Comparison of ENCODE assay signal across 25 cellular contexts in genomic region chr3:47747558-47747957, GRCh38.
"Had no signal": no experiment of that assay in that cellular context is flagged by ENCODE, and none has a peak within 500 bp of the region (broad histone marks: within the 10 kb centered on the region; RNA-seq: fewer than 3 reads in every experiment).

No MANE protein-coding gene starts in this region.

- H2AFZ ChIP-seq: hepatocyte, parathyroid adenoma had no signal

- H3K27me3 Mint-ChIP-seq: naive B cell; stimulated activated memory B cell treated with anti-CD40 and anti-IgM and Interleukin-4, amounts not matched to agents 10 μg/mL and 1 μg/mL and 100 μg/mL, for 72 hours; stimulated activated naive CD8-positive, alpha-beta T cell treated with anti-CD3 and anti-CD28 coated beads, Interleukin-15, Interleukin-2, amounts not matched to agents 100 ng/mL and 50 ng/mL, for 24 hours had no signal

- H3K4me2 ChIP-seq: hepatocyte had no signal

- H3K4me1 ChIP-seq: foreskin keratinocyte, parathyroid adenoma, prostate gland, testis, vagina had no signal

- DNase-seq: dermis blood vessel endothelial cell; erythroblast; foreskin keratinocyte; kidney; left colon; left ventricle myocardium superior; mesendoderm; naive B cell; occipital lobe; spleen; stimulated activated CD4-positive, alpha-beta T cell treated with anti-CD3 and anti-CD28 coated beads, Interleukin-15, amount 100 ng/mL, for 24 hours; stimulated activated CD4-positive, alpha-beta T cell treated with anti-CD3 and anti-CD28 coated beads, Interleukin-1b, Interleukin-23, amount 100 ng/mL, for 48 hours; stimulated activated CD4-positive, alpha-beta T cell treated with anti-CD3 and anti-CD28 coated beads, Interleukin-4, amount 100 ng/mL, for 24 hours; testis; upper lobe of right lung had no signal

- H3K27ac ChIP-seq: foreskin keratinocyte, hepatocyte, parathyroid adenoma, prostate gland, spleen, testis, tibial nerve, upper lobe of right lung, vagina had no signal

- H3K9me3 Mint-ChIP-seq: naive B cell; nephron; stimulated activated memory B cell treated with anti-CD40 and anti-IgM and Interleukin-4, amounts not matched to agents 10 μg/mL and 1 μg/mL and 100 μg/mL, for 72 hours; stimulated activated naive CD8-positive, alpha-beta T cell treated with anti-CD3 and anti-CD28 coated beads, Interleukin-15, Interleukin-2, amounts not matched to agents 100 ng/mL and 50 ng/mL, for 24 hours had no signal

- H3K36me3 ChIP-seq: prostate gland had no signal

- H3K4me1 Mint-ChIP-seq: nephron had no signal

- H3K9ac ChIP-seq: parathyroid adenoma had no signal

- H3K9me3 ChIP-seq: prostate gland, spleen, testis, tibial nerve, upper lobe of right lung, vagina had no signal

- H3K27ac Mint-ChIP-seq: nephron; stimulated activated memory B cell treated with anti-CD40 and anti-IgM and Interleukin-4, amounts not matched to agents 10 μg/mL and 1 μg/mL and 100 μg/mL, for 72 hours; stimulated activated naive CD8-positive, alpha-beta T cell treated with anti-CD3 and anti-CD28 coated beads, Interleukin-15, Interleukin-2, amounts not matched to agents 100 ng/mL and 50 ng/mL, for 24 hours had no signal

- H3K4me3 Mint-ChIP-seq: naive B cell; nephron; stimulated activated memory B cell treated with anti-CD40 and anti-IgM and Interleukin-4, amounts not matched to agents 10 μg/mL and 1 μg/mL and 100 μg/mL, for 72 hours; stimulated activated naive CD8-positive, alpha-beta T cell treated with anti-CD3 and anti-CD28 coated beads, Interleukin-15, Interleukin-2, amounts not matched to agents 100 ng/mL and 50 ng/mL, for 24 hours had no signal

- H3K27me3 ChIP-seq: foreskin keratinocyte, hepatocyte, spleen, testis, tibial nerve, upper lobe of right lung, vagina had no signal

- FAIRE-seq: endothelial cell of umbilical vein, kidney had no signal

- H3K4me3 ChIP-seq: hepatocyte, lung, prostate gland, spleen, testis, tibial nerve, upper lobe of right lung, vagina had no signal
